ENCODE assay signal across 9 cellular contexts in the genomic region with DNA sequence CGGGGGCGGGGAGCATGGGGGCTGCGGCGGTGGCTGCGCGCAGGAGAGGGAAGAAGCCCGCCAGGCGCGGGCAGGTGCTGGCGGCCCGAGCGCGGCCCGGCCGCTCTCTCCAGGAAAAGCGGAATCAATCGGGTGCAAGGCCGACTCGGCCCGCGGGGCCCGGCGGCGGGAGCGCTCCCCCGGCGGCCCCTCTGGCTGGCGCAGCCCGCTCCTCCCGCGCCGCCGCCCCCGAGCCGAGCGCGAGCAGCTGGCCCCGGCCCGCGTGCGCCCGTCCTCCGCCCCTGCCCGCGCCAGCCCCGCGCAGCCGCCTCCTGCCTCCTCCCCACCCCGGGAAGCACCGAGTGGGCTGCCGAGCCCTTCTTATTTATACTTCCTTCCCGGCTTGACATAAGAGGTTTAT. TPM values are rescaled to one million over a fixed set of nuclear protein-coding genes. Genes with fewer than 3 reads are reported as not detected.
DNase-seq lines count a peak whose midpoint lies in the region; ATAC-seq and TF ChIP-seq lines count a peak whose summit lies in the region.
"Had no signal": no experiment of that assay in that cellular context is flagged by ENCODE, and none has a peak within 500 bp of the region (broad histone marks: within the 10 kb centered on the region; RNA-seq: fewer than 3 reads in every experiment).

A gene with protein sequence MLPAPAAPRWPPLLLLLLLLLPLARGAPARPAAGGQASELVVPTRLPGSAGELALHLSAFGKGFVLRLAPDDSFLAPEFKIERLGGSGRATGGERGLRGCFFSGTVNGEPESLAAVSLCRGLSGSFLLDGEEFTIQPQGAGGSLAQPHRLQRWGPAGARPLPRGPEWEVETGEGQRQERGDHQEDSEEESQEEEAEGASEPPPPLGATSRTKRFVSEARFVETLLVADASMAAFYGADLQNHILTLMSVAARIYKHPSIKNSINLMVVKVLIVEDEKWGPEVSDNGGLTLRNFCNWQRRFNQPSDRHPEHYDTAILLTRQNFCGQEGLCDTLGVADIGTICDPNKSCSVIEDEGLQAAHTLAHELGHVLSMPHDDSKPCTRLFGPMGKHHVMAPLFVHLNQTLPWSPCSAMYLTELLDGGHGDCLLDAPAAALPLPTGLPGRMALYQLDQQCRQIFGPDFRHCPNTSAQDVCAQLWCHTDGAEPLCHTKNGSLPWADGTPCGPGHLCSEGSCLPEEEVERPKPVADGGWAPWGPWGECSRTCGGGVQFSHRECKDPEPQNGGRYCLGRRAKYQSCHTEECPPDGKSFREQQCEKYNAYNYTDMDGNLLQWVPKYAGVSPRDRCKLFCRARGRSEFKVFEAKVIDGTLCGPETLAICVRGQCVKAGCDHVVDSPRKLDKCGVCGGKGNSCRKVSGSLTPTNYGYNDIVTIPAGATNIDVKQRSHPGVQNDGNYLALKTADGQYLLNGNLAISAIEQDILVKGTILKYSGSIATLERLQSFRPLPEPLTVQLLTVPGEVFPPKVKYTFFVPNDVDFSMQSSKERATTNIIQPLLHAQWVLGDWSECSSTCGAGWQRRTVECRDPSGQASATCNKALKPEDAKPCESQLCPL (minus strand): TSS at position 339 of the 400 bp plus-strand sequence. CDS start 323 bp downstream, at position 16.

- H3K27ac ChIP-seq in breast epithelium: no peak within 1 kb of the TSS
- H3K27ac ChIP-seq in mesodermal cell (ENCODE audit: low read depth, low read length, severe bottlenecking): no peak within 1 kb of the TSS
- no peak within 1 kb of the TSS for H3K27ac ChIP-seq in uterus

- peaks cover 6% of the 10 kb centered on the region for H3K4me1 Mint-ChIP-seq in activated naive CD4-positive, alpha-beta T cell treated with anti-CD3 and anti-CD28 coated beads for 36 hours (ENCODE audit: low read depth)

- H3K27ac Mint-ChIP-seq in activated naive CD4-positive, alpha-beta T cell treated with anti-CD3 and anti-CD28 coated beads for 36 hours: no peak within 1 kb of the TSS

- H3K36me3 ChIP-seq in breast epithelium: no peaks in the 10 kb centered on the region
- no peaks in the 10 kb centered on the region for H3K36me3 ChIP-seq in mesodermal cell (ENCODE audit: control insufficient read depth, insufficient read depth, low read length)
- no peaks in the 10 kb centered on the region for H3K36me3 ChIP-seq in uterus

- H3K27me3 ChIP-seq in breast epithelium: peaks cover 0 to 31% of the 10 kb centered on the region in 2 donors
- no peaks in the 10 kb centered on the region for H3K27me3 ChIP-seq in uterus

- WGBS in mesodermal cell (ENCODE audit: insufficient coverage in 2 of 2), 2 experiments: 0 to 1% methylated on average over 22 to 51 of the region's 52 CpGs

- CTCF ChIA-PET in activated naive CD4-positive, alpha-beta T cell treated with anti-CD3 and anti-CD28 coated beads for 36 hours (lab: Charles Lee): interaction anchor here (2.0 to 7.3 kb wide), 2 partner anchors 433 to 435 kb away, joined by 8 to 216 read pairs; no protein-coding TSS in a partner anchor

- TF ChIP-seq POLR2A in breast epithelium (IDR thresholded peaks at IDR 0.05) (no peak), uterus (IDR thresholded peaks at IDR 0.05) (no peak)

- no peak for TF ChIP-seq CTCF in breast epithelium (IDR thresholded peaks at IDR 0.05)
- no peak for TF ChIP-seq CTCF in uterus (IDR thresholded peaks at IDR 0.05)

- H3K9me3 Mint-ChIP-seq in activated naive CD4-positive, alpha-beta T cell treated with anti-CD3 and anti-CD28 coated beads for 36 hours: no peaks in the 10 kb centered on the region

- H3K4me1 ChIP-seq in breast epithelium (peaks cover 7 to 14% of the 10 kb centered on the region in 2 donors), mesodermal cell (ENCODE audit: control insufficient read depth, insufficient read depth, low read length, poor library complexity, severe bottlenecking) (peaks cover 4% of the 10 kb centered on the region), uterus (no peaks in the 10 kb centered on the region)

- intact Hi-C loops in activated naive CD4-positive, alpha-beta T cell treated with anti-CD3 and anti-CD28 coated beads for 36 hours (cut with micrococcal nuclease): no loop called here
- intact Hi-C loops in breast epithelium (cut with DNase I; ENCODE audit: low total_unique reads): no loop called here
- intact Hi-C loops in uterus (cut with DNase I; ENCODE audit: low total_unique reads): no loop called here

- H3K4me3 Mint-ChIP-seq in activated naive CD4-positive, alpha-beta T cell treated with anti-CD3 and anti-CD28 coated beads for 36 hours: peak within 1 kb of the TSS; percentile 42

- peaks cover 45% of the 10 kb centered on the region for H3K27me3 Mint-ChIP-seq in activated naive CD4-positive, alpha-beta T cell treated with anti-CD3 and anti-CD28 coated beads for 36 hours (ENCODE audit: low read depth)

- no peak for ATAC-seq in GM18858 (IDR thresholded peaks at IDR 0.05; ENCODE audit: unreplicated experiment)

- no peaks in the 10 kb centered on the region for H3K36me3 Mint-ChIP-seq in activated naive CD4-positive, alpha-beta T cell treated with anti-CD3 and anti-CD28 coated beads for 36 hours (ENCODE audit: low read depth)

- H3K9me3 ChIP-seq in breast epithelium (no peaks in the 10 kb centered on the region), mesodermal cell (ENCODE audit: control insufficient read depth, low read length) (no peaks in the 10 kb centered on the region), uterus (no peaks in the 10 kb centered on the region)

- DNase-seq in activated naive CD4-positive, alpha-beta T cell treated with anti-CD3 and anti-CD28 coated beads for 36 hours: no peak
- no peak for DNase-seq in activated naive CD4-positive, alpha-beta T cell treated with anti-CD3 and anti-CD28 coated beads, Interleukin-2, amount 50 U/mL, for 16 hours
- DNase-seq in breast epithelium (ENCODE audit: low spot score in 2 of 2) (no peak), uterus (no peak), HPDE6-E6E7 (ENCODE audit: extremely low spot score) (no peak)
- DNase-seq in activated CD4-positive, alpha-beta T cell treated with anti-CD3 and anti-CD28 coated beads, Interleukin-2, amount 50 U/mL, for 1 hour: no peak
- DNase-seq: activated CD8-positive, alpha-beta memory T cell treated with anti-CD3 and anti-CD28 coated beads, Interleukin-2, amount 50 U/mL, for 48 hours had no signal

- H3K4me3 ChIP-seq in breast epithelium: peak within 1 kb of the TSS; percentile 30 to 81 (median 49)
- H3K4me3 ChIP-seq in mesodermal cell (ENCODE audit: extremely low read depth, insufficient read depth, low read length, poor library complexity, severe bottlenecking): peak within 1 kb of the TSS; percentile 25
- H3K4me3 ChIP-seq in uterus: peak within 1 kb of the TSS; percentile 25 to 49

RNA-seq across cellular contexts. Expression of the gene that starts here (rescaled TPM):
- not detected for total RNA-seq in activated naive CD4-positive, alpha-beta T cell treated with anti-CD3 and anti-CD28 coated beads for 36 hours
- 1 to 10 TPM in 1 of 3 donors, under 1 TPM in 2; 0.32 to 2.0 (median 0.44) TPM for total RNA-seq in breast epithelium
- polyA plus RNA-seq in mesodermal cell (2013, experiment 1 of 2): 0.18 TPM
- polyA plus RNA-seq in mesodermal cell (2013, experiment 2 of 2): not detected
- 1 to 10 TPM; 1.2 to 7.3 (median 4.6) TPM for total RNA-seq in uterus
